ENCODE assay signal across 31 cellular contexts in genomic region chr6:7404546-7404945, GRCh38. TPM values are rescaled to one million over a fixed set of nuclear protein-coding genes. Genes with fewer than 3 reads are reported as not detected.
"Had no signal": no experiment of that assay in that cellular context is flagged by ENCODE, and none has a peak within 500 bp of the region (broad histone marks: within the 10 kb centered on the region; RNA-seq: fewer than 3 reads in every experiment).

No MANE protein-coding gene starts in this region.

- H3K27ac Mint-ChIP-seq: naive thymus-derived CD4-positive, alpha-beta T cell; natural killer cell treated with Interleukin-12 subunit alpha and Interleukin-12 subunit beta and Interleukin-15 and Interleukin-18, amount 100 ng/mL, for 72 hours; progenitor cell of endocrine pancreas; stimulated activated naive CD8-positive, alpha-beta T cell treated with anti-CD3 and anti-CD28 coated beads, Interleukin-15, Interleukin-2, amounts not matched to agents 100 ng/mL and 50 ng/mL, for 24 hours had no signal

- H3K9me3 Mint-ChIP-seq: naive thymus-derived CD4-positive, alpha-beta T cell; natural killer cell treated with Interleukin-12 subunit alpha and Interleukin-12 subunit beta and Interleukin-15 and Interleukin-18, amount 100 ng/mL, for 72 hours; stimulated activated naive CD8-positive, alpha-beta T cell treated with anti-CD3 and anti-CD28 coated beads, Interleukin-15, Interleukin-2, amounts not matched to agents 100 ng/mL and 50 ng/mL, for 24 hours had no signal

- ATAC-seq: heart right ventricle; mucosa of descending colon; naive thymus-derived CD4-positive, alpha-beta T cell; natural killer cell treated with Interleukin-12 subunit alpha and Interleukin-12 subunit beta and Interleukin-15 and Interleukin-18, amount 100 ng/mL, for 72 hours; sciatic nerve; upper lobe of right lung had no signal

- H3K4me3 ChIP-seq: heart right ventricle, hepatocyte, lung, mucosa of descending colon, ovary, right atrium auricular region, skin epidermis, suprapubic skin, thoracic aorta, tibial artery, upper lobe of right lung had no signal

- H3K27ac ChIP-seq: heart right ventricle, hepatocyte, ovary, right atrium auricular region, suprapubic skin, thoracic aorta, tibial artery, upper lobe of right lung had no signal

- H3K9me3 ChIP-seq: heart right ventricle, mucosa of descending colon, ovary, right atrium auricular region, suprapubic skin, thoracic aorta, tibial artery, upper lobe of right lung had no signal

- H3K4me3 Mint-ChIP-seq: naive thymus-derived CD4-positive, alpha-beta T cell; natural killer cell treated with Interleukin-12 subunit alpha and Interleukin-12 subunit beta and Interleukin-15 and Interleukin-18, amount 100 ng/mL, for 72 hours; stimulated activated naive CD8-positive, alpha-beta T cell treated with anti-CD3 and anti-CD28 coated beads, Interleukin-15, Interleukin-2, amounts not matched to agents 100 ng/mL and 50 ng/mL, for 24 hours had no signal

- H3K36me3 ChIP-seq: ovary had no signal

- DNase-seq: heart right ventricle; islet precursor cell; midbrain; mucosa of descending colon; naive thymus-derived CD4-positive, alpha-beta T cell; ovary; stimulated activated CD4-positive, alpha-beta T cell treated with anti-CD3 and anti-CD28 coated beads, Interleukin-12 subunit alpha, Interleukin-12 subunit beta, amount 100 ng/mL, for 4 hours; stimulated activated CD4-positive, alpha-beta T cell treated with anti-CD3 and anti-CD28 coated beads, Interleukin-15, amount 100 ng/mL, for 24 hours; stimulated activated CD4-positive, alpha-beta T cell treated with anti-CD3 and anti-CD28 coated beads, Interleukin-2, amount 100 ng/mL, for 24 hours; stimulated activated CD4-positive, alpha-beta T cell treated with anti-CD3 and anti-CD28 coated beads, Interleukin-4, amount 100 ng/mL, for 1 hour; stimulated activated naive CD4-positive, alpha-beta T cell; tibial artery; upper lobe of right lung had no signal

- H3K4me1 ChIP-seq: right atrium auricular region, suprapubic skin, tibial artery, upper lobe of right lung had no signal

- H3K27me3 ChIP-seq: heart right ventricle, hepatocyte, ovary, right atrium auricular region, suprapubic skin, tibial artery, upper lobe of right lung had no signal

- H3K27me3 Mint-ChIP-seq: naive thymus-derived CD4-positive, alpha-beta T cell; natural killer cell treated with Interleukin-12 subunit alpha and Interleukin-12 subunit beta and Interleukin-15 and Interleukin-18, amount 100 ng/mL, for 72 hours; progenitor cell of endocrine pancreas; stimulated activated naive CD8-positive, alpha-beta T cell treated with anti-CD3 and anti-CD28 coated beads, Interleukin-15, Interleukin-2, amounts not matched to agents 100 ng/mL and 50 ng/mL, for 24 hours had no signal

RNA-seq across cellular contexts. Expression of gene CAGE1, which starts 15.0 kb away (rescaled TPM):
- total RNA-seq: kidney epithelial cell, lower leg skin, mesenteric fat pad, myocyte, omental fat pad, ovary, progenitor cell of endocrine pancreas, renal cortical epithelial cell, right atrium auricular region, sciatic nerve, subcutaneous adipose tissue, suprapubic skin, thoracic aorta, upper lobe of right lung had no signal
- polyA plus RNA-seq: heart right ventricle, hepatocyte, lung, neural cell, ovary had no signal
